34 cellular contexts compared by ENCODE assay signal in genomic region chr3:9717050-9717555, GRCh38. TPM values are rescaled to one million over a fixed set of nuclear protein-coding genes. Genes with fewer than 3 reads are reported as not detected.
"Had no signal": no experiment of that assay in that cellular context is flagged by ENCODE, and none has a peak within 500 bp of the region (broad histone marks: within the 10 kb centered on the region; RNA-seq: fewer than 3 reads in every experiment).

No MANE protein-coding gene starts in this region.

- H3K27me3 Mint-ChIP-seq: activated B cell treated with CpG ODN at 0.5 μM for 24 hours; activated CD4-positive, alpha-beta memory T cell treated with anti-CD3 and anti-CD28 coated beads for 36 hours; activated CD8-positive, alpha-beta T cell treated with anti-CD3 and anti-CD28 coated beads for 36 hours; activated naive CD8-positive, alpha-beta T cell treated with anti-CD3 and anti-CD28 coated beads for 36 hours; activated T-helper 17 cell treated with anti-CD3 and anti-CD28 coated beads, Interleukin-2, amount 50 U/mL, for 72 hours had no signal

- H3K9me3 Mint-ChIP-seq: activated B cell treated with CpG ODN at 0.5 μM for 24 hours; activated CD4-positive, alpha-beta memory T cell treated with anti-CD3 and anti-CD28 coated beads for 36 hours; activated CD4-positive, alpha-beta T cell treated with anti-CD3 and anti-CD28 coated beads, Interleukin-2, amount 10 ng/mL, durations not matched to agents 24 days and 14 days; activated CD8-positive, alpha-beta T cell treated with anti-CD3 and anti-CD28 coated beads for 36 hours; activated naive CD4-positive, alpha-beta T cell treated with anti-CD3 and anti-CD28 coated beads for 36 hours; activated naive CD4-positive, alpha-beta T cell treated with anti-CD3 and anti-CD28 coated beads, Interleukin-2, amount 50 U/mL, for 72 hours; activated naive CD8-positive, alpha-beta T cell treated with anti-CD3 and anti-CD28 coated beads for 36 hours; activated T-cell treated with anti-CD3 and anti-CD28 coated beads, Interleukin-2, amount 50 U/mL, for 4 hours; activated T-cell treated with anti-CD3 and anti-CD28 coated beads, Interleukin-2, amount 50 U/mL, for 72 hours; activated T-helper 1 cell treated with anti-CD3 and anti-CD28 coated beads, Interleukin-12 subunit alpha, Interleukin-12 subunit beta, Interleukin-2, Interleukin-4 antibody, amounts not matched to agents 30 ng/mL and 10 ng/mL and 1 ng/mL, durations not matched to agents 14 hours and 24 hours and 36 hours; activated T-helper 17 cell treated with anti-CD3 and anti-CD28 coated beads, Interleukin-2, amount 50 U/mL, for 72 hours; T-helper 1 cell treated with Interleukin-12 subunit alpha and Interleukin-12 subunit beta and Interleukin-4 antibody, amounts not matched to agents 30 μg/mL and 1 μg/mL, for 36 hours; T-helper 2 cell treated with Interferon-gamma antibody and Interleukin-4, amounts not matched to agents 5 μg/mL and 100 μg/mL, for 36 hours had no signal

- H3K27ac ChIP-seq: body of pancreas, brain microvascular endothelial cell, VCaP had no signal

- H3K36me3 ChIP-seq: adrenal gland, brain microvascular endothelial cell, breast epithelium had no signal

- H3K27me3 ChIP-seq: adrenal gland, body of pancreas, breast epithelium had no signal

- DNase-seq: activated B cell treated with CpG ODN at 0.5 μM for 24 hours; activated CD4-positive, alpha-beta memory T cell treated with anti-CD3 and anti-CD28 coated beads for 36 hours; activated CD4-positive, alpha-beta T cell treated with anti-CD3 and anti-CD28 coated beads for 4 hours; activated CD4-positive, alpha-beta T cell treated with anti-CD3 and anti-CD28 coated beads, Interleukin-2, amount 10 ng/mL, durations not matched to agents 24 days and 14 days; activated CD4-positive, alpha-beta T cell treated with anti-CD3 and anti-CD28 coated beads, Interleukin-2, amount 50 U/mL, for 1 hour; activated CD4-positive, alpha-beta T cell treated with anti-CD3 and anti-CD28 coated beads, Interleukin-2, amount 50 U/mL, for 4 hours; activated CD4-positive, CD25-positive, alpha-beta regulatory T cell treated with anti-CD3 and anti-CD28 coated beads, Interleukin-2, amount 50 U/mL, for 72 hours; activated CD8-positive, alpha-beta memory T cell treated with anti-CD3 and anti-CD28 coated beads, Interleukin-2, amount 50 U/mL, for 4 hours; activated CD8-positive, alpha-beta T cell treated with anti-CD3 and anti-CD28 coated beads for 36 hours; activated gamma-delta T cell treated with Interleukin-2 at 50 U/mL for 16 hours; activated naive CD4-positive, alpha-beta T cell; activated naive CD4-positive, alpha-beta T cell treated with anti-CD3 and anti-CD28 coated beads for 36 hours; activated naive CD4-positive, alpha-beta T cell treated with anti-CD3 and anti-CD28 coated beads, Interleukin-2, amount 50 U/mL, for 16 hours; activated naive CD8-positive, alpha-beta T cell treated with anti-CD3 and anti-CD28 coated beads for 36 hours; activated T-cell treated with anti-CD3 and anti-CD28 coated beads for 4 hours; activated T-cell treated with anti-CD3 and anti-CD28 coated beads, Interleukin-2, amount 50 U/mL, for 1 hour; activated T-cell treated with anti-CD3 and anti-CD28 coated beads, Interleukin-2, amount 50 U/mL, for 4 hours; activated T-cell treated with anti-CD3 and anti-CD28 coated beads, Interleukin-2, amount 50 U/mL, for 72 hours; adrenal gland; amniotic stem cell; aorta; body of pancreas; brain microvascular endothelial cell; central memory CD4-positive, alpha-beta T cell; T-helper 2 cell; T-helper 9 cell had no signal

- ATAC-seq: activated CD8-positive, alpha-beta T cell treated with anti-CD3 and anti-CD28 coated beads for 36 hours; activated naive CD4-positive, alpha-beta T cell treated with anti-CD3 and anti-CD28 coated beads, Interleukin-2, amount 50 U/mL, for 72 hours; activated T-cell treated with anti-CD3 and anti-CD28 coated beads, Interleukin-2, amount 50 U/mL, for 4 hours; activated T-cell treated with anti-CD3 and anti-CD28 coated beads, Interleukin-2, amount 50 U/mL, for 72 hours; activated T-helper 17 cell treated with anti-CD3 and anti-CD28 coated beads, Interleukin-2, amount 50 U/mL, for 72 hours; body of pancreas had no signal

- H3K4me1 Mint-ChIP-seq: activated naive CD8-positive, alpha-beta T cell treated with anti-CD3 and anti-CD28 coated beads for 36 hours; activated T-helper 17 cell treated with anti-CD3 and anti-CD28 coated beads, Interleukin-2, amount 50 U/mL, for 72 hours had no signal

- H3K36me3 Mint-ChIP-seq: activated CD4-positive, alpha-beta memory T cell treated with anti-CD3 and anti-CD28 coated beads for 36 hours; activated naive CD4-positive, alpha-beta T cell treated with anti-CD3 and anti-CD28 coated beads, Interleukin-2, amount 50 U/mL, for 72 hours; activated naive CD8-positive, alpha-beta T cell treated with anti-CD3 and anti-CD28 coated beads for 36 hours had no signal

- H3K4me3 ChIP-seq: adrenal gland, body of pancreas, breast epithelium had no signal

- H3K4me3 Mint-ChIP-seq: activated B cell treated with CpG ODN at 0.5 μM for 24 hours; activated CD4-positive, alpha-beta memory T cell treated with anti-CD3 and anti-CD28 coated beads for 36 hours; activated CD4-positive, alpha-beta T cell treated with anti-CD3 and anti-CD28 coated beads, Interleukin-2, amount 10 ng/mL, durations not matched to agents 24 days and 14 days; activated CD8-positive, alpha-beta T cell treated with anti-CD3 and anti-CD28 coated beads for 36 hours; activated naive CD4-positive, alpha-beta T cell treated with anti-CD3 and anti-CD28 coated beads for 36 hours; activated naive CD8-positive, alpha-beta T cell treated with anti-CD3 and anti-CD28 coated beads for 36 hours; activated T-cell treated with anti-CD3 and anti-CD28 coated beads, Interleukin-2, amount 50 U/mL, for 4 hours; activated T-cell treated with anti-CD3 and anti-CD28 coated beads, Interleukin-2, amount 50 U/mL, for 72 hours; activated T-helper 1 cell treated with anti-CD3 and anti-CD28 coated beads, Interleukin-12 subunit alpha, Interleukin-12 subunit beta, Interleukin-2, Interleukin-4 antibody, amounts not matched to agents 30 ng/mL and 10 ng/mL and 1 ng/mL, durations not matched to agents 14 hours and 24 hours and 36 hours; activated T-helper 17 cell treated with anti-CD3 and anti-CD28 coated beads, Interleukin-2, amount 50 U/mL, for 72 hours; T-helper 1 cell treated with Interleukin-12 subunit alpha and Interleukin-12 subunit beta and Interleukin-4 antibody, amounts not matched to agents 30 μg/mL and 1 μg/mL, for 36 hours; T-helper 2 cell treated with Interferon-gamma antibody and Interleukin-4, amounts not matched to agents 5 μg/mL and 100 μg/mL, for 36 hours had no signal

- H3K27ac Mint-ChIP-seq: activated B cell treated with CpG ODN at 0.5 μM for 24 hours; activated CD4-positive, alpha-beta memory T cell treated with anti-CD3 and anti-CD28 coated beads for 36 hours; activated CD4-positive, alpha-beta T cell treated with anti-CD3 and anti-CD28 coated beads, Interleukin-2, amount 10 ng/mL, durations not matched to agents 24 days and 14 days; activated CD8-positive, alpha-beta T cell treated with anti-CD3 and anti-CD28 coated beads for 36 hours; activated naive CD4-positive, alpha-beta T cell treated with anti-CD3 and anti-CD28 coated beads for 36 hours; activated naive CD4-positive, alpha-beta T cell treated with anti-CD3 and anti-CD28 coated beads, Interleukin-2, amount 50 U/mL, for 72 hours; activated naive CD8-positive, alpha-beta T cell treated with anti-CD3 and anti-CD28 coated beads for 36 hours; activated T-cell treated with anti-CD3 and anti-CD28 coated beads, Interleukin-2, amount 50 U/mL, for 72 hours; activated T-helper 1 cell treated with anti-CD3 and anti-CD28 coated beads, Interleukin-12 subunit alpha, Interleukin-12 subunit beta, Interleukin-2, Interleukin-4 antibody, amounts not matched to agents 30 ng/mL and 10 ng/mL and 1 ng/mL, durations not matched to agents 14 hours and 24 hours and 36 hours; activated T-helper 17 cell treated with anti-CD3 and anti-CD28 coated beads, Interleukin-2, amount 50 U/mL, for 72 hours; T-helper 1 cell treated with Interleukin-12 subunit alpha and Interleukin-12 subunit beta and Interleukin-4 antibody, amounts not matched to agents 30 μg/mL and 1 μg/mL, for 36 hours; T-helper 2 cell treated with Interferon-gamma antibody and Interleukin-4, amounts not matched to agents 5 μg/mL and 100 μg/mL, for 36 hours had no signal

- H3K4me1 ChIP-seq: breast epithelium had no signal

- H3K9me3 ChIP-seq: adrenal gland, body of pancreas, breast epithelium had no signal

RNA-seq across cellular contexts. Expression of gene CPNE9, which starts 13.5 kb away (rescaled TPM):
- total RNA-seq: activated CD4-positive, alpha-beta memory T cell treated with anti-CD3 and anti-CD28 coated beads for 36 hours; activated CD4-positive, alpha-beta T cell treated with anti-CD3 and anti-CD28 coated beads, Interleukin-2, amount 10 ng/mL, durations not matched to agents 24 days and 14 days; activated CD8-positive, alpha-beta T cell treated with anti-CD3 and anti-CD28 coated beads for 36 hours; activated naive CD4-positive, alpha-beta T cell treated with anti-CD3 and anti-CD28 coated beads for 36 hours; activated naive CD8-positive, alpha-beta T cell treated with anti-CD3 and anti-CD28 coated beads for 36 hours; activated T-helper 1 cell treated with anti-CD3 and anti-CD28 coated beads, Interleukin-12 subunit alpha, Interleukin-12 subunit beta, Interleukin-2, Interleukin-4 antibody, amounts not matched to agents 30 ng/mL and 10 ng/mL and 1 ng/mL, durations not matched to agents 14 hours and 24 hours and 36 hours; aorta; body of pancreas; breast epithelium; cardiac septum had no signal
- polyA plus RNA-seq: aorta had no signal
